2 cellular contexts compared by ENCODE assay signal in the genomic region with DNA sequence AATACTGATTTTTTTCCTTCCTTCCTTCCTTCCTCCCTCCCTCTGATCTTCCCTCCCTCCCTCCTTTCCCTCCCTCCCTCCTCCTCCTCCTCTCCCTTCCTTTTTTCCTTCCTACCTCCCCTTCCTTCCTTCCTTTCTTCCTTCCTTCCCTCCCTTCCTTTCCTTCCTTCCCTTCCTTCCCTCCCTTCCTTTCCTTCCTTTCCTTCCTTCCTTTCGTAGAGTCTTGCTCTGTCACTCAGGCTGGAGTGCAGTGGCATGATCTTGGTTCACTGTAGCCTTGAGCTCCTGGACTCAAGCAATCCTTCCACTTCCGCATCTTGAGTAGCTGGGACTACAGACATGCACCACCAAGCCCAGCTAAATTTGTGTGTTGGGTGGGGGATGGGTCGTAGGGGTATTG.
TF ChIP-seq lines count a peak whose summit lies in the region.

No MANE protein-coding gene starts in this region.

TF ChIP-seq in GM23338, 12 proteins besides CTCF, POLR2A, EP300 and RAD21:
- no peak for TF ChIP-seq STAT1 (IDR thresholded peaks at IDR 0.05; ENCODE audit: unreplicated experiment)
- no peak for TF ChIP-seq CREB1 (CRISPR knock-in tag; IDR thresholded peaks at IDR 0.05; ENCODE audit: low read depth)
- TF ChIP-seq JUNB (IDR thresholded peaks at IDR 0.05; ENCODE audit: unreplicated experiment): no peak
- no peak for TF ChIP-seq EZH2phosphoT487 (IDR thresholded peaks at IDR 0.05; ENCODE audit: unreplicated experiment)
- TF ChIP-seq REST (IDR thresholded peaks at IDR 0.05; ENCODE audit: unreplicated experiment): no peak
- TF ChIP-seq ZNF114 (CRISPR knock-in tag; IDR thresholded peaks at IDR 0.05): no peak

TF ChIP-seq in K562, 482 proteins besides CTCF, POLR2A, EP300 and RAD21:
- TF ChIP-seq MCM3 (IDR thresholded peaks at IDR 0.05) (peak; percentile 14; the same call in 1 of the 2 replicates), SAFB (IDR thresholded peaks at IDR 0.05; ENCODE audit: borderline replicate concordance, low read depth, low read length) (no peak)
- TF ChIP-seq, protein P1, sequence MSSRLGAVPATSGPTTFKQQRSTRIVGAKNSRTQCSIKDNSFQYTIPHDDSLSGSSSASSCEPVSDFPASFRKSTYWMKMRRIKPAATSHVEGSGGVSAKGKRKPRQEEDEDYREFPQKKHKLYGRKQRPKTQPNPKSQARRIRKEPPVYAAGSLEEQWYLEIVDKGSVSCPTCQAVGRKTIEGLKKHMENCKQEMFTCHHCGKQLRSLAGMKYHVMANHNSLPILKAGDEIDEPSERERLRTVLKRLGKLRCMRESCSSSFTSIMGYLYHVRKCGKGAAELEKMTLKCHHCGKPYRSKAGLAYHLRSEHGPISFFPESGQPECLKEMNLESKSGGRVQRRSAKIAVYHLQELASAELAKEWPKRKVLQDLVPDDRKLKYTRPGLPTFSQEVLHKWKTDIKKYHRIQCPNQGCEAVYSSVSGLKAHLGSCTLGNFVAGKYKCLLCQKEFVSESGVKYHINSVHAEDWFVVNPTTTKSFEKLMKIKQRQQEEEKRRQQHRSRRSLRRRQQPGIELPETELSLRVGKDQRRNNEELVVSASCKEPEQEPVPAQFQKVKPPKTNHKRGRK (tag; IDR thresholded peaks at IDR 0.05): peak; percentile 28; the same call in 1 of the 2 replicates
